ENCODE assay signal across 1 cellular context in genomic region chr6:105795913-105796517, GRCh38.
TF ChIP-seq lines count a peak whose summit lies in the region.

No MANE protein-coding gene starts in this region.

TF ChIP-seq in IMR-90, 13 proteins besides CTCF, POLR2A, EP300 and RAD21 (continued from another document):
- TF ChIP-seq SMC3 (IDR thresholded peaks at IDR 0.05; ENCODE audit: low read depth, low read length) (no peak), CEBPB (IDR thresholded peaks at IDR 0.05; ENCODE audit: low read depth, low read length) (no peak), MXI1 (IDR thresholded peaks at IDR 0.05; ENCODE audit: borderline replicate concordance, low read depth, low read length) (no peak)
